9 cellular contexts compared by ENCODE assay signal in genomic region chr4:1183985-1184773, GRCh38. TPM values are rescaled to one million over a fixed set of nuclear protein-coding genes. Genes with fewer than 3 reads are reported as not detected.
DNase-seq lines count a peak whose midpoint lies in the region; ATAC-seq and TF ChIP-seq lines count a peak whose summit lies in the region.
"Had no signal": no experiment of that assay in that cellular context is flagged by ENCODE, and none has a peak within 500 bp of the region (broad histone marks: within the 10 kb centered on the region; RNA-seq: fewer than 3 reads in every experiment).

No MANE protein-coding gene starts in this region.

- DNase-seq in CD4-positive, CD25-positive, alpha-beta regulatory T cell, result peak in 1 of 3 donors; percentile 46
- DNase-seq in GM20000 (ENCODE audit: low spot score) (peak; percentile 76), NOMO-1 treated with dmso at 0.1 percent for 144 hours (lab: John Stamatoyannopoulos, UW; ENCODE audit: unreplicated experiment) (peak; percentile 87), right atrium auricular region (ENCODE audit: low spot score) (peak; percentile 55), thyroid gland (no peak), BE2C (no peak), NCI-H1436 (lab: John Stamatoyannopoulos, UW) (no peak), 8988T (no peak)

- peak overlapping the region; percentile 37 for H3K4me3 ChIP-seq in CD4-positive, CD25-positive, alpha-beta regulatory T cell (ENCODE audit: low read depth, low read length)
- H3K4me3 ChIP-seq in right atrium auricular region, result no peak overlapping the region
- no peak overlapping the region for H3K4me3 ChIP-seq in thyroid gland (replicated peaks in 1 of 3)
- no peak overlapping the region for H3K4me3 ChIP-seq in BE2C (ENCODE audit: low read depth, low read length)

- intact Hi-C loops in thyroid gland (cut with DNase I), result no loop called here

- TF ChIP-seq CTCF in GM20000 (IDR thresholded peaks at IDR 0.05; ENCODE audit: extremely low read depth, missing control alignments) (no peak), right atrium auricular region (IDR thresholded peaks at IDR 0.05) (no peak), thyroid gland (IDR thresholded peaks at IDR 0.05) (no peak), BE2C (IDR thresholded peaks at IDR 0.05; ENCODE audit: low read depth, low read length) (no peak)

- 63 to 76% methylated on average over 6 of the region's 6 CpGs for WGBS in thyroid gland, 2 donors

- peaks cover 15% of the 10 kb centered on the region for H3K4me1 ChIP-seq in CD4-positive, CD25-positive, alpha-beta regulatory T cell (ENCODE audit: control insufficient read depth, insufficient read depth, low read length, poor library complexity, severe bottlenecking)
- H3K4me1 ChIP-seq in right atrium auricular region (no peaks in the 10 kb centered on the region), thyroid gland (no peaks in the 10 kb centered on the region), BE2C (no peaks in the 10 kb centered on the region)

- TF ChIP-seq POLR2A in thyroid gland (IDR thresholded peaks at IDR 0.05), result no peak

- no peak overlapping the region for H3K27ac ChIP-seq in CD4-positive, CD25-positive, alpha-beta regulatory T cell (ENCODE audit: insufficient read depth, low read length, poor library complexity, severe bottlenecking)
- H3K27ac ChIP-seq in right atrium auricular region, result peak overlapping the region in 1 of 2 donors; percentile 10
- peak overlapping the region in 1 of 3 donors; percentile 21 for H3K27ac ChIP-seq in thyroid gland

- H3K27ac Mint-ChIP-seq in CD4-positive, CD25-positive, alpha-beta regulatory T cell, result peak overlapping the region in 1 of 3 donors; percentile 3

- H3K9me3 ChIP-seq in CD4-positive, CD25-positive, alpha-beta regulatory T cell (ENCODE audit: control insufficient read depth in 2 of 2, low read length in 2 of 2), result peaks cover 8 to 11% of the 10 kb centered on the region in 2 experiments
- peaks cover 0 to 17% of the 10 kb centered on the region in 2 donors for H3K9me3 ChIP-seq in right atrium auricular region
- H3K9me3 ChIP-seq in thyroid gland, result no peaks in the 10 kb centered on the region
- H3K9me3 ChIP-seq in BE2C, result no peaks in the 10 kb centered on the region

- H3K27me3 ChIP-seq in CD4-positive, CD25-positive, alpha-beta regulatory T cell (ENCODE audit: control insufficient read depth, insufficient read depth, low read length), result no peaks in the 10 kb centered on the region
- H3K27me3 ChIP-seq in right atrium auricular region, result no peaks in the 10 kb centered on the region
- no peaks in the 10 kb centered on the region for H3K27me3 ChIP-seq in thyroid gland
- H3K27me3 ChIP-seq in BE2C, result peaks cover 21% of the 10 kb centered on the region
- H3K27me3 ChIP-seq: heart right ventricle had no signal

- H3K36me3 Mint-ChIP-seq in CD4-positive, CD25-positive, alpha-beta regulatory T cell, result peaks cover 12% of the 10 kb centered on the region

- H3K4me3 Mint-ChIP-seq in CD4-positive, CD25-positive, alpha-beta regulatory T cell, result peak overlapping the region in 2 of 4 donors; percentile 40 to 62

- ATAC-seq in CD4-positive, CD25-positive, alpha-beta regulatory T cell (ENCODE audit: low read depth in 2 of 2), result no peak
- ATAC-seq: heart right ventricle had no signal

- H3K36me3 ChIP-seq in CD4-positive, CD25-positive, alpha-beta regulatory T cell (ENCODE audit: control insufficient read depth, insufficient read depth, low read length), result no peaks in the 10 kb centered on the region
- H3K36me3 ChIP-seq in right atrium auricular region, result no peaks in the 10 kb centered on the region
- no peaks in the 10 kb centered on the region for H3K36me3 ChIP-seq in thyroid gland
- no peaks in the 10 kb centered on the region for H3K36me3 ChIP-seq in BE2C
- H3K36me3 ChIP-seq: heart right ventricle had no signal

- H3K9me3 Mint-ChIP-seq in CD4-positive, CD25-positive, alpha-beta regulatory T cell, result peaks cover 0 to 24% (median 3%) of the 10 kb centered on the region in 7 donors

- peaks cover 14 to 38% (median 21%) of the 10 kb centered on the region in 4 donors for H3K4me1 Mint-ChIP-seq in CD4-positive, CD25-positive, alpha-beta regulatory T cell

- no peaks in the 10 kb centered on the region for H3K27me3 Mint-ChIP-seq in CD4-positive, CD25-positive, alpha-beta regulatory T cell

RNA-seq across cellular contexts. Expression of gene SPON2, which starts 11.8 kb away (rescaled TPM):
- total RNA-seq in CD4-positive, CD25-positive, alpha-beta regulatory T cell, result 23.9 TPM
- polyA plus RNA-seq in CD4-positive, CD25-positive, alpha-beta regulatory T cell, result 1 to 10 TPM; 3.4 to 8.1 (median 6.2) TPM
- total RNA-seq in right atrium auricular region, result 10 to 100 TPM; 13.0 to 20.8 TPM
- 10 to 100 TPM in 2 of 4 donors, 1 to 10 TPM in 2; 2.4 to 14.1 (median 6.6) TPM for total RNA-seq in thyroid gland
- polyA plus RNA-seq in BE2C (2012; ENCODE audit: insufficient read depth, insufficient read length, low read depth), result not detected

Comparison
In these comparisons a context has a peak if more than half of its experiments do, and no peak if none do; other contexts are left out.
1. DNase-seq: peak in GM20000 (single experiment), NOMO-1 treated with dmso at 0.1 percent for 144 hours (single experiment) and right atrium auricular region (single experiment); none in thyroid gland (0 of 2), BE2C (single experiment), NCI-H1436 (single experiment) and 8988T (single experiment).